In the genomic region with DNA sequence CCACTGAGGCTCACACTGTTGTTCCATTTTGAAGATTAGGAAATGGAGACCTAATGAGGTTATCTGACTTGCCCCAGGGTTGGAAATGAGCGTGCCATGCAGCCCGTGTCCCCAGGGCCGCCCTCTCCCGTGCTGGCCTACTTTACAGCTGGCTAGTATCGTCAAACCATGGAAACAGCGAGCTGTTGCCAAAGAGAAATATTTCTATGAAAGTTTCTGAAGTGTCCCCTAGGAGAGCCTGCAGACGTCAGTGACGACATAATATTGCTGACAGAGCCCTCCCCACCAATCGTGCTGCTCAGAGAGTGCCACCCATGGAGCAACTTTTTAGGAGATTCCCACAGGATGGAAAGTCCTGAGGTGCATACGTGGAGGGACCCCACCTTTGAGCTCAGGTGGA, we compare ENCODE assay signal across 10 cellular contexts. TPM values are rescaled to one million over a fixed set of nuclear protein-coding genes. Genes with fewer than 3 reads are reported as not detected.
DNase-seq lines count a peak whose midpoint lies in the region; ATAC-seq, FAIRE-seq and TF ChIP-seq lines count a peak whose summit lies in the region.
"Had no signal": no experiment of that assay in that cellular context is flagged by ENCODE, and none has a peak within 500 bp of the region (broad histone marks: within the 10 kb centered on the region; RNA-seq: fewer than 3 reads in every experiment).

No MANE protein-coding gene starts in this region.

- TF ChIP-seq POLR2A in A549 (IDR thresholded peaks at IDR 0.05; ENCODE audit: low read length): no peak

- TF ChIP-seq RAD21 in A549 (conservative IDR thresholded peaks at IDR 0.05 in 1 of 2, IDR thresholded peaks at IDR 0.05 in 1 of 2): no peak

- peak; percentile 53 to 64 for ATAC-seq in A549
- no peak for ATAC-seq in GM21526 (IDR thresholded peaks at IDR 0.05; ENCODE audit: low FRiP score, unreplicated experiment)
- no peak for ATAC-seq in HG03135 (IDR thresholded peaks at IDR 0.05; ENCODE audit: unreplicated experiment)

- WGBS in A549 (ENCODE audit: missing lambda C conversion rate): 21% methylated on average over 10 of the region's 10 CpGs

- H3K4me1 ChIP-seq in A549: peaks cover 40% of the 10 kb centered on the region
- peaks cover 6 to 30% of the 10 kb centered on the region in 2 donors for H3K4me1 ChIP-seq in muscle layer of duodenum (ENCODE audit: control insufficient read depth in 1 of 2, insufficient read depth in 2 of 2, low read length in 2 of 2)

- POLR2A ChIA-PET in A549 (lab: Yijun Ruan, JAX): no interaction called here

- peak overlapping the region; percentile 92 for H3K4me2 ChIP-seq in A549

- TF ChIP-seq CTCF in A549 (IDR thresholded peaks at IDR 0.05) (no peak), fibroblast of pulmonary artery (IDR thresholded peaks at IDR 0.05; ENCODE audit: low read length, missing control alignments) (no peak)

- peak overlapping the region; percentile 59 to 66; a peak in 5 of 6 replicates for H3K27ac ChIP-seq in A549
- H3K27ac ChIP-seq in muscle layer of duodenum (ENCODE audit: low read length): peak overlapping the region; percentile 6

- no peaks in the 10 kb centered on the region for H3K36me3 ChIP-seq in muscle layer of duodenum (ENCODE audit: control insufficient read depth in 1 of 2, insufficient read depth in 2 of 2, low read length in 2 of 2)

- DNase-seq in A549 (ENCODE audit: low read depth in 1 of 2, low spot score in 1 of 2) (peak; percentile 32 to 76), NCI-H2171 (lab: John Stamatoyannopoulos, UW) (peak; percentile 50), fibroblast of pulmonary artery (ENCODE audit: low read depth) (peak; percentile 43), LoVo (ENCODE audit: low spot score) (no peak), C1 segment of cervical spinal cord (lab: John Stamatoyannopoulos, UW) (no peak)
- DNase-seq: AML-193, amniotic stem cell had no signal

- H3K9me3 ChIP-seq in A549: no peaks in the 10 kb centered on the region
- no peaks in the 10 kb centered on the region for H3K9me3 ChIP-seq in muscle layer of duodenum (ENCODE audit: control insufficient read depth in 1 of 2, low read length in 2 of 2)

- CTCF ChIA-PET in A549 (lab: Yijun Ruan, JAX): interaction anchor here (0.9 to 1.0 kb wide), 2 partner anchors 14 to 50 kb away, joined by 3 to 4 read pairs; no protein-coding TSS in a partner anchor

- H3K4me3 ChIP-seq in A549 (0 out of 3 replicates have a peak overlapping the region, but pooled peaks have one; percentile 26), fibroblast of pulmonary artery (replicated peaks; ENCODE audit: low read depth, low read length) (no peak overlapping the region), muscle layer of duodenum (ENCODE audit: low read depth in 1 of 2, low read length in 2 of 2) (no peak overlapping the region)

- no peak for TF ChIP-seq EP300 in A549 (IDR thresholded peaks at IDR 0.05)

- no peaks in the 10 kb centered on the region for H3K27me3 ChIP-seq in muscle layer of duodenum (ENCODE audit: low read depth, low read length)

- FAIRE-seq in A549 (lab: Jason Lieb, UNC): no peak

TF ChIP-seq in A549, 52 proteins besides CTCF, POLR2A, EP300 and RAD21:
- TF ChIP-seq CEBPB (IDR thresholded peaks at IDR 0.05): 0 out of 4 replicates have a peak, but pooled peaks of 1 of the 2 experiments have one; percentile 12
- no peak for TF ChIP-seq JUN (IDR thresholded peaks at IDR 0.05)

RNA-seq across cellular contexts. Expression of a gene that starts 11.2 kb away (rescaled TPM):
- polyA plus RNA-seq in A549 (2011; rRNA removed) (13.9 and 22.5 TPM in 2 replicates), A549 (2017; fragmentation: RNase III; extraction: RNeasy Plus Mini Kit Qiagen cat#74134 plus additional on column Dnase treatment) (4.6 to 5.9 TPM (median 5.2 TPM) in 3 replicates)
- 3.7 and 5.7 TPM in 2 replicates for polyA plus RNA-seq in A549 (2012; cell fraction: cytosol; rRNA removed)
- 3.1 and 3.9 TPM in 2 replicates for polyA plus RNA-seq in A549 (2012; cell fraction: nucleus; rRNA removed)
- 19.2 and 20.6 TPM in 2 replicates for polyA minus RNA-seq in A549 (2011; rRNA and poly(A)+ RNA removed)

Comparison
In these comparisons a context has a peak if more than half of its experiments do, and no peak if none do; other contexts are left out.
1. ATAC-seq: peak in A549 (2 of 2); none in GM21526 (single experiment) and HG03135 (single experiment).
2. DNase-seq: peak in A549 (2 of 2), NCI-H2171 (single experiment) and fibroblast of pulmonary artery (single experiment); none in LoVo (single experiment) and C1 segment of cervical spinal cord (0 of 14).